2 cellular contexts compared by ENCODE assay signal in the genomic region with DNA sequence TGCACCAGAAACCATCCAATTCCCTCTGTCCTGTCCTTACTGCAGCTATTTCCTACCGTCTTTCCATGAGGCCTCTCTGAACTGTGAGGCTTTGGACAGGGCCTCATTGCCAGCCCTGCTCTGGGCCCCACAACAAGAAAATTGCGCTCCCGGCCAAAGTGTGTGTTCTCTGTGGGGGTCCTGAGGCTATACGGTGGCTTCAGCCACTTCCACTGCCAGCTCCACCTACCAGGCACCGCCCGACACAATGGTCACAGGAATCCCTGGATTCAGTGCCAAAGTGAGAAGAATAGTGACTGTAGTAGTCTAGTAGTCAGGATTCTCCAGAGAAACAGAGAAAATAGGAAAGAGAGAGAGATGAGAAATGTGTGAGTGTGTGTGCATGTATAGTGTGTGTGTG.
TF ChIP-seq lines count a peak whose summit lies in the region.

No MANE protein-coding gene starts in this region.

TF ChIP-seq in HCT116, 20 proteins besides CTCF, POLR2A, EP300 and RAD21 (continued from another document):
- TF ChIP-seq, protein P1, sequence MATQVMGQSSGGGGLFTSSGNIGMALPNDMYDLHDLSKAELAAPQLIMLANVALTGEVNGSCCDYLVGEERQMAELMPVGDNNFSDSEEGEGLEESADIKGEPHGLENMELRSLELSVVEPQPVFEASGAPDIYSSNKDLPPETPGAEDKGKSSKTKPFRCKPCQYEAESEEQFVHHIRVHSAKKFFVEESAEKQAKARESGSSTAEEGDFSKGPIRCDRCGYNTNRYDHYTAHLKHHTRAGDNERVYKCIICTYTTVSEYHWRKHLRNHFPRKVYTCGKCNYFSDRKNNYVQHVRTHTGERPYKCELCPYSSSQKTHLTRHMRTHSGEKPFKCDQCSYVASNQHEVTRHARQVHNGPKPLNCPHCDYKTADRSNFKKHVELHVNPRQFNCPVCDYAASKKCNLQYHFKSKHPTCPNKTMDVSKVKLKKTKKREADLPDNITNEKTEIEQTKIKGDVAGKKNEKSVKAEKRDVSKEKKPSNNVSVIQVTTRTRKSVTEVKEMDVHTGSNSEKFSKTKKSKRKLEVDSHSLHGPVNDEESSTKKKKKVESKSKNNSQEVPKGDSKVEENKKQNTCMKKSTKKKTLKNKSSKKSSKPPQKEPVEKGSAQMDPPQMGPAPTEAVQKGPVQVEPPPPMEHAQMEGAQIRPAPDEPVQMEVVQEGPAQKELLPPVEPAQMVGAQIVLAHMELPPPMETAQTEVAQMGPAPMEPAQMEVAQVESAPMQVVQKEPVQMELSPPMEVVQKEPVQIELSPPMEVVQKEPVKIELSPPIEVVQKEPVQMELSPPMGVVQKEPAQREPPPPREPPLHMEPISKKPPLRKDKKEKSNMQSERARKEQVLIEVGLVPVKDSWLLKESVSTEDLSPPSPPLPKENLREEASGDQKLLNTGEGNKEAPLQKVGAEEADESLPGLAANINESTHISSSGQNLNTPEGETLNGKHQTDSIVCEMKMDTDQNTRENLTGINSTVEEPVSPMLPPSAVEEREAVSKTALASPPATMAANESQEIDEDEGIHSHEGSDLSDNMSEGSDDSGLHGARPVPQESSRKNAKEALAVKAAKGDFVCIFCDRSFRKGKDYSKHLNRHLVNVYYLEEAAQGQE (IDR thresholded peaks at IDR 0.05; ENCODE audit: low read depth) = no peak
- TF ChIP-seq SIN3A (IDR thresholded peaks at IDR 0.05; ENCODE audit: low read depth) (no peak), JUND (IDR thresholded peaks at IDR 0.05) (no peak), ZFX (IDR thresholded peaks at IDR 0.05) (0 out of 2 replicates have a peak, but pooled peaks have one; percentile 29), SRF (IDR thresholded peaks at IDR 0.05; ENCODE audit: low read depth) (no peak), TCF7L2 (IDR thresholded peaks at IDR 0.05; ENCODE audit: borderline replicate concordance, extremely low read depth, insufficient read depth, insufficient read length) (peak; percentile 22), SP1 (IDR thresholded peaks at IDR 0.05; ENCODE audit: low read depth) (no peak), ELF1 (IDR thresholded peaks at IDR 0.05; ENCODE audit: borderline replicate concordance, low read depth) (no peak), CBX3 (IDR thresholded peaks at IDR 0.05; ENCODE audit: low read depth) (no peak)
- TF ChIP-seq, protein P2, sequence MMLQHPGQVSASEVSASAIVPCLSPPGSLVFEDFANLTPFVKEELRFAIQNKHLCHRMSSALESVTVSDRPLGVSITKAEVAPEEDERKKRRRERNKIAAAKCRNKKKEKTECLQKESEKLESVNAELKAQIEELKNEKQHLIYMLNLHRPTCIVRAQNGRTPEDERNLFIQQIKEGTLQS (IDR thresholded peaks at IDR 0.05) = no peak
- TF ChIP-seq, protein P3, sequence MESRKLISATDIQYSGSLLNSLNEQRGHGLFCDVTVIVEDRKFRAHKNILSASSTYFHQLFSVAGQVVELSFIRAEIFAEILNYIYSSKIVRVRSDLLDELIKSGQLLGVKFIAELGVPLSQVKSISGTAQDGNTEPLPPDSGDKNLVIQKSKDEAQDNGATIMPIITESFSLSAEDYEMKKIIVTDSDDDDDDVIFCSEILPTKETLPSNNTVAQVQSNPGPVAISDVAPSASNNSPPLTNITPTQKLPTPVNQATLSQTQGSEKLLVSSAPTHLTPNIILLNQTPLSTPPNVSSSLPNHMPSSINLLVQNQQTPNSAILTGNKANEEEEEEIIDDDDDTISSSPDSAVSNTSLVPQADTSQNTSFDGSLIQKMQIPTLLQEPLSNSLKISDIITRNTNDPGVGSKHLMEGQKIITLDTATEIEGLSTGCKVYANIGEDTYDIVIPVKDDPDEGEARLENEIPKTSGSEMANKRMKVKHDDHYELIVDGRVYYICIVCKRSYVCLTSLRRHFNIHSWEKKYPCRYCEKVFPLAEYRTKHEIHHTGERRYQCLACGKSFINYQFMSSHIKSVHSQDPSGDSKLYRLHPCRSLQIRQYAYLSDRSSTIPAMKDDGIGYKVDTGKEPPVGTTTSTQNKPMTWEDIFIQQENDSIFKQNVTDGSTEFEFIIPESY (IDR thresholded peaks at IDR 0.05; ENCODE audit: extremely low read depth, insufficient replicate concordance, low read length) = no peak
- TF ChIP-seq, protein P4, sequence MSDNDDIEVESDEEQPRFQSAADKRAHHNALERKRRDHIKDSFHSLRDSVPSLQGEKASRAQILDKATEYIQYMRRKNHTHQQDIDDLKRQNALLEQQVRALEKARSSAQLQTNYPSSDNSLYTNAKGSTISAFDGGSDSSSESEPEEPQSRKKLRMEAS (IDR thresholded peaks at IDR 0.05) = no peak

TF ChIP-seq in HepG2, 621 proteins besides CTCF, POLR2A, EP300 and RAD21:
- TF ChIP-seq, protein P5, sequence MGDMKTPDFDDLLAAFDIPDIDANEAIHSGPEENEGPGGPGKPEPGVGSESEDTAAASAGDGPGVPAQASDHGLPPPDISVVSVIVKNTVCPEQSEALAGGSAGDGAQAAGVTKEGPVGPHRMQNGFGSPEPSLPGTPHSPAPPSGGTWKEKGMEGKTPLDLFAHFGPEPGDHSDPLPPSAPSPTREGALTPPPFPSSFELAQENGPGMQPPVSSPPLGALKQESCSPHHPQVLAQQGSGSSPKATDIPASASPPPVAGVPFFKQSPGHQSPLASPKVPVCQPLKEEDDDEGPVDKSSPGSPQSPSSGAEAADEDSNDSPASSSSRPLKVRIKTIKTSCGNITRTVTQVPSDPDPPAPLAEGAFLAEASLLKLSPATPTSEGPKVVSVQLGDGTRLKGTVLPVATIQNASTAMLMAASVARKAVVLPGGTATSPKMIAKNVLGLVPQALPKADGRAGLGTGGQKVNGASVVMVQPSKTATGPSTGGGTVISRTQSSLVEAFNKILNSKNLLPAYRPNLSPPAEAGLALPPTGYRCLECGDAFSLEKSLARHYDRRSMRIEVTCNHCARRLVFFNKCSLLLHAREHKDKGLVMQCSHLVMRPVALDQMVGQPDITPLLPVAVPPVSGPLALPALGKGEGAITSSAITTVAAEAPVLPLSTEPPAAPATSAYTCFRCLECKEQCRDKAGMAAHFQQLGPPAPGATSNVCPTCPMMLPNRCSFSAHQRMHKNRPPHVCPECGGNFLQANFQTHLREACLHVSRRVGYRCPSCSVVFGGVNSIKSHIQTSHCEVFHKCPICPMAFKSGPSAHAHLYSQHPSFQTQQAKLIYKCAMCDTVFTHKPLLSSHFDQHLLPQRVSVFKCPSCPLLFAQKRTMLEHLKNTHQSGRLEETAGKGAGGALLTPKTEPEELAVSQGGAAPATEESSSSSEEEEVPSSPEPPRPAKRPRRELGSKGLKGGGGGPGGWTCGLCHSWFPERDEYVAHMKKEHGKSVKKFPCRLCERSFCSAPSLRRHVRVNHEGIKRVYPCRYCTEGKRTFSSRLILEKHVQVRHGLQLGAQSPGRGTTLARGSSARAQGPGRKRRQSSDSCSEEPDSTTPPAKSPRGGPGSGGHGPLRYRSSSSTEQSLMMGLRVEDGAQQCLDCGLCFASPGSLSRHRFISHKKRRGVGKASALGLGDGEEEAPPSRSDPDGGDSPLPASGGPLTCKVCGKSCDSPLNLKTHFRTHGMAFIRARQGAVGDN (CRISPR knock-in tag; IDR thresholded peaks at IDR 0.05) = peak; percentile 50
- TF ChIP-seq, protein P6, sequence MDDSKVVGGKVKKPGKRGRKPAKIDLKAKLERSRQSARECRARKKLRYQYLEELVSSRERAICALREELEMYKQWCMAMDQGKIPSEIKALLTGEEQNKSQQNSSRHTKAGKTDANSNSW (CRISPR knock-in tag; IDR thresholded peaks at IDR 0.05; ENCODE audit: borderline replicate concordance) = no peak
- TF ChIP-seq KLF6 (CRISPR knock-in tag; IDR thresholded peaks at IDR 0.05) (no peak), ZNF335 (CRISPR knock-in tag; IDR thresholded peaks at IDR 0.05) (no peak), LCORL (IDR thresholded peaks at IDR 0.05) (no peak), LCORL (CRISPR knock-in tag; IDR thresholded peaks at IDR 0.05) (no peak)
- TF ChIP-seq, protein P7, sequence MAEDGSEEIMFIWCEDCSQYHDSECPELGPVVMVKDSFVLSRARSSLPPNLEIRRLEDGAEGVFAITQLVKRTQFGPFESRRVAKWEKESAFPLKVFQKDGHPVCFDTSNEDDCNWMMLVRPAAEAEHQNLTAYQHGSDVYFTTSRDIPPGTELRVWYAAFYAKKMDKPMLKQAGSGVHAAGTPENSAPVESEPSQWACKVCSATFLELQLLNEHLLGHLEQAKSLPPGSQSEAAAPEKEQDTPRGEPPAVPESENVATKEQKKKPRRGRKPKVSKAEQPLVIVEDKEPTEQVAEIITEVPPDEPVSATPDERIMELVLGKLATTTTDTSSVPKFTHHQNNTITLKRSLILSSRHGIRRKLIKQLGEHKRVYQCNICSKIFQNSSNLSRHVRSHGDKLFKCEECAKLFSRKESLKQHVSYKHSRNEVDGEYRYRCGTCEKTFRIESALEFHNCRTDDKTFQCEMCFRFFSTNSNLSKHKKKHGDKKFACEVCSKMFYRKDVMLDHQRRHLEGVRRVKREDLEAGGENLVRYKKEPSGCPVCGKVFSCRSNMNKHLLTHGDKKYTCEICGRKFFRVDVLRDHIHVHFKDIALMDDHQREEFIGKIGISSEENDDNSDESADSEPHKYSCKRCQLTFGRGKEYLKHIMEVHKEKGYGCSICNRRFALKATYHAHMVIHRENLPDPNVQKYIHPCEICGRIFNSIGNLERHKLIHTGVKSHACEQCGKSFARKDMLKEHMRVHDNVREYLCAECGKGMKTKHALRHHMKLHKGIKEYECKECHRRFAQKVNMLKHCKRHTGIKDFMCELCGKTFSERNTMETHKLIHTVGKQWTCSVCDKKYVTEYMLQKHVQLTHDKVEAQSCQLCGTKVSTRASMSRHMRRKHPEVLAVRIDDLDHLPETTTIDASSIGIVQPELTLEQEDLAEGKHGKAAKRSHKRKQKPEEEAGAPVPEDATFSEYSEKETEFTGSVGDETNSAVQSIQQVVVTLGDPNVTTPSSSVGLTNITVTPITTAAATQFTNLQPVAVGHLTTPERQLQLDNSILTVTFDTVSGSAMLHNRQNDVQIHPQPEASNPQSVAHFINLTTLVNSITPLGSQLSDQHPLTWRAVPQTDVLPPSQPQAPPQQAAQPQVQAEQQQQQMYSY (CRISPR knock-in tag; IDR thresholded peaks at IDR 0.05) = no peak
- TF ChIP-seq, protein P8, sequence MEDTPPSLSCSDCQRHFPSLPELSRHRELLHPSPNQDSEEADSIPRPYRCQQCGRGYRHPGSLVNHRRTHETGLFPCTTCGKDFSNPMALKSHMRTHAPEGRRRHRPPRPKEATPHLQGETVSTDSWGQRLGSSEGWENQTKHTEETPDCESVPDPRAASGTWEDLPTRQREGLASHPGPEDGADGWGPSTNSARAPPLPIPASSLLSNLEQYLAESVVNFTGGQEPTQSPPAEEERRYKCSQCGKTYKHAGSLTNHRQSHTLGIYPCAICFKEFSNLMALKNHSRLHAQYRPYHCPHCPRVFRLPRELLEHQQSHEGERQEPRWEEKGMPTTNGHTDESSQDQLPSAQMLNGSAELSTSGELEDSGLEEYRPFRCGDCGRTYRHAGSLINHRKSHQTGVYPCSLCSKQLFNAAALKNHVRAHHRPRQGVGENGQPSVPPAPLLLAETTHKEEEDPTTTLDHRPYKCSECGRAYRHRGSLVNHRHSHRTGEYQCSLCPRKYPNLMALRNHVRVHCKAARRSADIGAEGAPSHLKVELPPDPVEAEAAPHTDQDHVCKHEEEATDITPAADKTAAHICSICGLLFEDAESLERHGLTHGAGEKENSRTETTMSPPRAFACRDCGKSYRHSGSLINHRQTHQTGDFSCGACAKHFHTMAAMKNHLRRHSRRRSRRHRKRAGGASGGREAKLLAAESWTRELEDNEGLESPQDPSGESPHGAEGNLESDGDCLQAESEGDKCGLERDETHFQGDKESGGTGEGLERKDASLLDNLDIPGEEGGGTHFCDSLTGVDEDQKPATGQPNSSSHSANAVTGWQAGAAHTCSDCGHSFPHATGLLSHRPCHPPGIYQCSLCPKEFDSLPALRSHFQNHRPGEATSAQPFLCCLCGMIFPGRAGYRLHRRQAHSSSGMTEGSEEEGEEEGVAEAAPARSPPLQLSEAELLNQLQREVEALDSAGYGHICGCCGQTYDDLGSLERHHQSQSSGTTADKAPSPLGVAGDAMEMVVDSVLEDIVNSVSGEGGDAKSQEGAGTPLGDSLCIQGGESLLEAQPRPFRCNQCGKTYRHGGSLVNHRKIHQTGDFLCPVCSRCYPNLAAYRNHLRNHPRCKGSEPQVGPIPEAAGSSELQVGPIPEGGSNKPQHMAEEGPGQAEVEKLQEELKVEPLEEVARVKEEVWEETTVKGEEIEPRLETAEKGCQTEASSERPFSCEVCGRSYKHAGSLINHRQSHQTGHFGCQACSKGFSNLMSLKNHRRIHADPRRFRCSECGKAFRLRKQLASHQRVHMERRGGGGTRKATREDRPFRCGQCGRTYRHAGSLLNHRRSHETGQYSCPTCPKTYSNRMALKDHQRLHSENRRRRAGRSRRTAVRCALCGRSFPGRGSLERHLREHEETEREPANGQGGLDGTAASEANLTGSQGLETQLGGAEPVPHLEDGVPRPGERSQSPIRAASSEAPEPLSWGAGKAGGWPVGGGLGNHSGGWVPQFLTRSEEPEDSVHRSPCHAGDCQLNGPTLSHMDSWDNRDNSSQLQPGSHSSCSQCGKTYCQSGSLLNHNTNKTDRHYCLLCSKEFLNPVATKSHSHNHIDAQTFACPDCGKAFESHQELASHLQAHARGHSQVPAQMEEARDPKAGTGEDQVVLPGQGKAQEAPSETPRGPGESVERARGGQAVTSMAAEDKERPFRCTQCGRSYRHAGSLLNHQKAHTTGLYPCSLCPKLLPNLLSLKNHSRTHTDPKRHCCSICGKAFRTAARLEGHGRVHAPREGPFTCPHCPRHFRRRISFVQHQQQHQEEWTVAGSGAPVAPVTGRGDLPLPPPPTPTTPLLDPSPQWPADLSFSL (CRISPR knock-in tag; IDR thresholded peaks at IDR 0.05) = 0 out of 2 replicates have a peak, but pooled peaks have one; percentile 60
